22 cellular contexts compared by ENCODE assay signal in genomic region chr2:100999995-101000394, GRCh38. TPM values are rescaled to one million over a fixed set of nuclear protein-coding genes. Genes with fewer than 3 reads are reported as not detected.
DNase-seq lines count a peak whose midpoint lies in the region; ATAC-seq, FAIRE-seq and TF ChIP-seq lines count a peak whose summit lies in the region.
"Had no signal": no experiment of that assay in that cellular context is flagged by ENCODE, and none has a peak within 500 bp of the region (broad histone marks: within the 10 kb centered on the region; RNA-seq: fewer than 3 reads in every experiment).

No MANE protein-coding gene starts in this region.

- H3K27me3 Mint-ChIP-seq in activated naive CD4-positive, alpha-beta T cell treated with anti-CD3 and anti-CD28 coated beads, Interleukin-2, amount 50 U/mL, for 24 hours: no peaks in the 10 kb centered on the region
- no peaks in the 10 kb centered on the region for H3K27me3 Mint-ChIP-seq in stimulated activated memory B cell treated with anti-CD40 and anti-IgM and Interleukin-4, amounts not matched to agents 10 μg/mL and 1 μg/mL and 100 μg/mL, for 72 hours

- WGBS in small intestine, 3 donors: 82 to 95% (median 89%) methylated on average over 2 of the region's 2 CpGs

- FAIRE-seq in small intestine (lab: Jason Lieb, UNC): no peak
- FAIRE-seq: A549, HepG2 had no signal

- CTCF ChIA-PET in Panc1 (lab: Charles Lee): no interaction called here

- H3K4me3 Mint-ChIP-seq in activated naive CD4-positive, alpha-beta T cell treated with anti-CD3 and anti-CD28 coated beads, Interleukin-2, amount 50 U/mL, for 24 hours: peak overlapping the region; percentile 27
- peak overlapping the region; percentile 38 for H3K4me3 Mint-ChIP-seq in stimulated activated memory B cell treated with anti-CD40 and anti-IgM and Interleukin-4, amounts not matched to agents 10 μg/mL and 1 μg/mL and 100 μg/mL, for 72 hours

- no peaks in the 10 kb centered on the region for H3K9me3 ChIP-seq in Panc1 (ENCODE audit: control insufficient read depth, insufficient read depth, low read depth, low read length)
- H3K9me3 ChIP-seq in small intestine (ENCODE audit: control insufficient read depth, low read depth): no peaks in the 10 kb centered on the region
- H3K9me3 ChIP-seq: A549, BLaER1, SK-N-SH had no signal

- no peak for ATAC-seq in Panc1
- no peak for ATAC-seq in stimulated activated memory B cell treated with anti-CD40 and anti-IgM and Interleukin-4, amounts not matched to agents 10 μg/mL and 1 μg/mL and 100 μg/mL, for 72 hours
- ATAC-seq: A549, HepG2 had no signal

- DNase-seq in activated naive CD4-positive, alpha-beta T cell treated with anti-CD3 and anti-CD28 coated beads, Interleukin-2, amount 50 U/mL, for 16 hours: no peak
- DNase-seq in Panc1 (ENCODE audit: low read depth, low spot score) (no peak), left kidney (ENCODE audit: low read depth, low spot score) (peak; percentile 80), foreskin melanocyte (no peak), NCI-H510A (lab: John Stamatoyannopoulos, UW) (no peak), small intestine (no peak)
- DNase-seq: DND-41, GOT3, KG1, MV-4-11, NCI-H187 treated with DMSO at 0.1 percent for 48 hours, NCI-H2227 treated with DMSO at 0.1 percent for 48 hours, NCI-H524, NCI-H82, RPMI8226, SHP77 treated with DMSO at 0.1 percent for 48 hours, SK-N-SH had no signal

- intact Hi-C loops in Panc1 (cut with micrococcal nuclease; ENCODE audit: unreplicated experiment): no loop called here

- H3K4me1 ChIP-seq in Panc1 (ENCODE audit: control insufficient read depth, insufficient read depth, low read length) (peaks cover 19% of the 10 kb centered on the region), small intestine (ENCODE audit: control insufficient read depth in 2 of 2, insufficient read depth in 1 of 2, low read depth in 1 of 2, low read length in 1 of 2) (peaks cover 0 to 4% of the 10 kb centered on the region in 2 donors)

- H3K36me3 ChIP-seq in Panc1 (ENCODE audit: control insufficient read depth, insufficient read depth, low read length) (peaks cover 11% of the 10 kb centered on the region), small intestine (ENCODE audit: control insufficient read depth in 2 of 2, insufficient read depth in 2 of 2, low read length in 2 of 2) (peaks cover 6 to 14% of the 10 kb centered on the region in 2 donors)

- H3K9me3 Mint-ChIP-seq in activated naive CD4-positive, alpha-beta T cell treated with anti-CD3 and anti-CD28 coated beads, Interleukin-2, amount 50 U/mL, for 24 hours: no peaks in the 10 kb centered on the region
- H3K9me3 Mint-ChIP-seq in stimulated activated memory B cell treated with anti-CD40 and anti-IgM and Interleukin-4, amounts not matched to agents 10 μg/mL and 1 μg/mL and 100 μg/mL, for 72 hours: no peaks in the 10 kb centered on the region

- H3K4me1 Mint-ChIP-seq in activated naive CD4-positive, alpha-beta T cell treated with anti-CD3 and anti-CD28 coated beads, Interleukin-2, amount 50 U/mL, for 24 hours: peaks cover 30% of the 10 kb centered on the region
- H3K4me1 Mint-ChIP-seq in stimulated activated memory B cell treated with anti-CD40 and anti-IgM and Interleukin-4, amounts not matched to agents 10 μg/mL and 1 μg/mL and 100 μg/mL, for 72 hours: peaks cover 31% of the 10 kb centered on the region

- H3K27me3 ChIP-seq in Panc1 (ENCODE audit: control insufficient read depth, insufficient read depth, low read length): no peaks in the 10 kb centered on the region
- H3K27me3 ChIP-seq in small intestine (ENCODE audit: control insufficient read depth in 2 of 2, insufficient read depth in 2 of 2, low read length in 2 of 2): no peaks in the 10 kb centered on the region
- H3K27me3 ChIP-seq: BLaER1 had no signal

- TF ChIP-seq CTCF in Panc1 (IDR thresholded peaks at IDR 0.05): no peak

- H3K4me3 ChIP-seq in Panc1 (ENCODE audit: low read depth in 2 of 2, low read length in 2 of 2) (no peak overlapping the region), small intestine (ENCODE audit: low read depth in 1 of 2, low read length in 2 of 2) (no peak overlapping the region)
- H3K4me3 ChIP-seq: A549, BLaER1 had no signal

- POLR2A ChIA-PET in Panc1 (lab: Charles Lee): no interaction called here

- H3K27ac ChIP-seq in Panc1 (ENCODE audit: low read length): 0 out of 2 replicates have a peak overlapping the region, but pooled peaks have one; percentile 12
- H3K27ac ChIP-seq in small intestine (ENCODE audit: low read depth in 1 of 2, low read length in 1 of 2): no peak overlapping the region
- H3K27ac ChIP-seq: A549, BLaER1 had no signal

- peaks cover 23% of the 10 kb centered on the region for H3K36me3 Mint-ChIP-seq in activated naive CD4-positive, alpha-beta T cell treated with anti-CD3 and anti-CD28 coated beads, Interleukin-2, amount 50 U/mL, for 24 hours
- H3K36me3 Mint-ChIP-seq in stimulated activated memory B cell treated with anti-CD40 and anti-IgM and Interleukin-4, amounts not matched to agents 10 μg/mL and 1 μg/mL and 100 μg/mL, for 72 hours: peaks cover 25% of the 10 kb centered on the region

- no TSS peak for BruUV-seq in Panc1 (replicated peaks; lab: Mats Ljungman, UMichigan)

- in situ Hi-C loops in Panc1 (cut with HindIII; ENCODE audit: low pct_unique_long_range_greater_than_20kb, low sequenced_read_pairs): no loop called here

- no peak overlapping the region for H3K27ac Mint-ChIP-seq in activated naive CD4-positive, alpha-beta T cell treated with anti-CD3 and anti-CD28 coated beads, Interleukin-2, amount 50 U/mL, for 24 hours
- H3K27ac Mint-ChIP-seq in stimulated activated memory B cell treated with anti-CD40 and anti-IgM and Interleukin-4, amounts not matched to agents 10 μg/mL and 1 μg/mL and 100 μg/mL, for 72 hours: no peak overlapping the region

RNA-seq across cellular contexts. Expression of gene RPL31, which starts 2.1 kb away (rescaled TPM):
- total RNA-seq in Panc1 (2021; ENCODE audit: unreplicated experiment): 682 TPM
- 1,449 TPM for polyA plus RNA-seq in Panc1 (2012; ENCODE audit: insufficient read length)
- polyA plus RNA-seq in small intestine: 1,000 to 10,000 TPM; 2,275 to 7,641 (median 3,646) TPM
